ENCODE assay signal across 13 cellular contexts in the genomic region with DNA sequence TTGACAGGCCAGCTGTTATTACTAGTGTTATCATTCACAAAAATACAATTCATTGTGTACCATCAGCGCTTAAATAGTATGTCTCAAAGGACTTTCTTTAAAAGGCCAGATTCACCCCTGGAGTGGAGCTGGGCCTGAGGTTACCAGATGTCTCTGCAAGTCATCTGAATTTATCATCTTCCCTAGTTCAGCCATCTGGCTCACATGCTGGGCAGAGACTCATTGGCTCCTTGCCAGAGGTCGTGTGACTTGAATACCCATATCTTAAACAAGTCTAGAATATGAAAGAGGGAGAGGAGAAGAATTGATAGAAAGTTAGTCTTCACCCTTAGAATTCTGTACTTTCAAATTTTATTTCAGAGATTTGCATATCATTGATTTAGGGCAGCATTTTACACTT. TPM values are rescaled to one million over a fixed set of nuclear protein-coding genes. Genes with fewer than 3 reads are reported as not detected.
DNase-seq lines count a peak whose midpoint lies in the region; ATAC-seq and TF ChIP-seq lines count a peak whose summit lies in the region.
"Had no signal": no experiment of that assay in that cellular context is flagged by ENCODE, and none has a peak within 500 bp of the region (broad histone marks: within the 10 kb centered on the region; RNA-seq: fewer than 3 reads in every experiment).

No MANE protein-coding gene starts in this region.

- peaks cover 3% of the 10 kb centered on the region for H3K27me3 Mint-ChIP-seq in glutamatergic neuron (ENCODE audit: unreplicated experiment)
- no peaks in the 10 kb centered on the region for H3K27me3 Mint-ChIP-seq in stimulated activated naive CD8-positive, alpha-beta T cell treated with anti-CD3 and anti-CD28 coated beads, Interleukin-15, amount 100 ng/mL, for 72 hours
- H3K27me3 Mint-ChIP-seq: progenitor cell of endocrine pancreas had no signal

- peaks cover 5% of the 10 kb centered on the region for H3K9me3 Mint-ChIP-seq in glutamatergic neuron (ENCODE audit: unreplicated experiment)
- H3K9me3 Mint-ChIP-seq in stimulated activated naive CD8-positive, alpha-beta T cell treated with anti-CD3 and anti-CD28 coated beads, Interleukin-15, amount 100 ng/mL, for 72 hours: peaks cover 0 to 9% of the 10 kb centered on the region in 2 donors

- H3K4me1 Mint-ChIP-seq in glutamatergic neuron (ENCODE audit: low read depth, unreplicated experiment): peaks cover 25% of the 10 kb centered on the region
- H3K4me1 Mint-ChIP-seq in stimulated activated naive CD8-positive, alpha-beta T cell treated with anti-CD3 and anti-CD28 coated beads, Interleukin-15, amount 100 ng/mL, for 72 hours: peaks cover 11% of the 10 kb centered on the region

- TF ChIP-seq CTCF in glutamatergic neuron (IDR thresholded peaks at IDR 0.05; ENCODE audit: partially characterized antibody, unreplicated experiment): no peak

- H3K27ac Mint-ChIP-seq in glutamatergic neuron (ENCODE audit: unreplicated experiment): peak overlapping the region; percentile 92
- no peak overlapping the region for H3K27ac Mint-ChIP-seq in stimulated activated naive CD8-positive, alpha-beta T cell treated with anti-CD3 and anti-CD28 coated beads, Interleukin-15, amount 100 ng/mL, for 72 hours
- H3K27ac Mint-ChIP-seq: activated CD4-positive, alpha-beta memory T cell treated with anti-CD3 and anti-CD28 coated beads, Interleukin-2, amount 10 ng/mL, durations not matched to agents 7 days and 5 days; CD14-positive monocyte; progenitor cell of endocrine pancreas had no signal

- no peak for ATAC-seq in stimulated activated naive CD8-positive, alpha-beta T cell treated with anti-CD3 and anti-CD28 coated beads, Interleukin-15, amount 100 ng/mL, for 72 hours

- H3K4me3 Mint-ChIP-seq in glutamatergic neuron (ENCODE audit: unreplicated experiment): peak overlapping the region; percentile 50
- no peak overlapping the region for H3K4me3 Mint-ChIP-seq in stimulated activated naive CD8-positive, alpha-beta T cell treated with anti-CD3 and anti-CD28 coated beads, Interleukin-15, amount 100 ng/mL, for 72 hours
- H3K4me3 Mint-ChIP-seq: activated CD4-positive, alpha-beta memory T cell treated with anti-CD3 and anti-CD28 coated beads, Interleukin-2, amount 10 ng/mL, durations not matched to agents 7 days and 5 days; CD14-positive monocyte had no signal

- H3K36me3 Mint-ChIP-seq in glutamatergic neuron (ENCODE audit: unreplicated experiment): no peaks in the 10 kb centered on the region
- H3K36me3 Mint-ChIP-seq: CD14-positive monocyte had no signal

- DNase-seq in DMS 273 treated with DMSO at 0.1 percent for 48 hours (lab: John Stamatoyannopoulos, UW): peak; percentile 87
- peak; percentile 2 for DNase-seq in NCI-H1105 (lab: John Stamatoyannopoulos, UW)
- peak; percentile 98 for DNase-seq in SK-N-DZ (ENCODE audit: low spot score)
- DNase-seq in glutamatergic neuron: peak; percentile 59
- no peak for DNase-seq in activated naive CD4-positive, alpha-beta T cell (lab: John Stamatoyannopoulos, UW)
- DNase-seq in HuH-7 (ENCODE audit: low spot score): no peak
- DNase-seq in stimulated activated naive CD8-positive, alpha-beta T cell treated with anti-CD3 and anti-CD28 coated beads, Interleukin-15, amount 100 ng/mL, for 72 hours: no peak
- DNase-seq in pons (ENCODE audit: low spot score): no peak
- DNase-seq: activated CD4-positive, alpha-beta memory T cell treated with anti-CD3 and anti-CD28 coated beads, Interleukin-2, amount 10 ng/mL, durations not matched to agents 7 days and 5 days; activated gamma-delta T cell treated with Interleukin-2 at 50 U/mL for 16 hours; caudate nucleus had no signal

RNA-seq across cellular contexts. Expression of a gene that starts 16.9 kb away (rescaled TPM):
- polyA plus RNA-seq in SK-N-DZ (2014; cell fraction: cytosol; rRNA removed): 2.0 and 2.2 TPM in 2 replicates
- 1.3 and 1.7 TPM in 2 replicates for polyA plus RNA-seq in SK-N-DZ (2014; cell fraction: nucleus; rRNA removed)
- total RNA-seq in glutamatergic neuron (ENCODE audit: unreplicated experiment): 1.1 TPM

Comparison
In these comparisons a context has a peak if more than half of its experiments do, and no peak if none do; other contexts are left out.
1. DNase-seq: peak in DMS 273 treated with DMSO at 0.1 percent for 48 hours (single experiment), NCI-H1105 (single experiment), SK-N-DZ (single experiment) and glutamatergic neuron (single experiment); none in activated naive CD4-positive, alpha-beta T cell (0 of 4), HuH-7 (single experiment), stimulated activated naive CD8-positive, alpha-beta T cell treated with anti-CD3 and anti-CD28 coated beads, Interleukin-15, amount 100 ng/mL, for 72 hours (0 of 2) and pons (single experiment).